13 cellular contexts compared by ENCODE assay signal in genomic region chr11:21866781-21867180, GRCh38.
"Had no signal": no experiment of that assay in that cellular context is flagged by ENCODE, and none has a peak within 500 bp of the region (broad histone marks: within the 10 kb centered on the region; RNA-seq: fewer than 3 reads in every experiment).

No MANE protein-coding gene starts in this region.

- H3K27me3 ChIP-seq: upper lobe of left lung had no signal

- H3K4me1 ChIP-seq: upper lobe of left lung had no signal

- H3K36me3 ChIP-seq: thoracic aorta, upper lobe of left lung had no signal

- H3K4me3 ChIP-seq: thoracic aorta, upper lobe of left lung had no signal

- DNase-seq: activated CD4-positive, alpha-beta T cell treated with anti-CD3 and anti-CD28 coated beads, Interleukin-2, amount 50 U/mL, for 48 hours; cerebellar nuclear complex; cortex of kidney; effector CD4-positive, alpha-beta T cell; hypothalamus; kidney; midbrain; nephron progenitor cell; nucleus accumbens; stimulated activated CD4-positive, alpha-beta T cell treated with anti-CD3 and anti-CD28 coated beads, Interleukin-4, amount 100 ng/mL, for 4 hours; stimulated activated naive B cell treated with anti-CD40 and anti-IgM and Interleukin-4, amounts not matched to agents 10 μg/mL and 1 μg/mL and 100 μg/mL, for 72 hours; upper lobe of left lung had no signal

- H3K9me3 ChIP-seq: thoracic aorta, upper lobe of left lung had no signal

- H3K27ac ChIP-seq: thoracic aorta, upper lobe of left lung had no signal
